8 cellular contexts compared by ENCODE assay signal in the genomic region with DNA sequence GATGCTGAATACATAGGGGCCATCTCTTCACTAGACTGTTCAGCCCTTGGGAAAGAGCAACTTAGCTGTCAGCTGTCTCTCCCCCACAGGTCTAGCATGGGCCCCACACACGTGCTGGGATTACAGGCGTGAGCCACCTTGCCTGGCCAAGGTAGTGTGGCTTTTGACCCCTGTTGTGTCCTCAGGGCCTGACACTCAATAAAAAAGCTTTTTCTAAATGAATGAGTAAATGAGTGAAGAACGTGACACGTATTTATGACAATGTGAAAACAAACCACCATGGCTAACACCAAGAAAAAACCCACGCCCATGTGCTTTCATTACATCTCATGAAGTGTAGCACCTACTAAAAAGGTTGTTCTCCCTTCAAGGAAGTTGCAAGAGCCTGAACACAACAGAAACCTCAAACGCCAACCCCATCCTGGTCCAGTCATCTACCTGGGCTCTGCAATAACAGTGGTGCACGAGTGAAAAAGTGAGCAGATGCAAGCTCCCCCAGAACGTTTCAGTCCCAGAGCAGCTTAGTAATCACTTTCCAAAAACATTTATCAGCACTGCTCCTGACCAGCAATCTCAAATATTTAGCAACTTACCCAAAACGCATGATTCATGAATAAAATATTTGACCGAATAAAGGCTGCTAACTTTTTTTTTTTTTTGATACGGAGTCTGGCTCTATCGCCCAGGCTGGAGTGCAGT. TPM values are rescaled to one million over a fixed set of nuclear protein-coding genes. Genes with fewer than 3 reads are reported as not detected.
DNase-seq lines count a peak whose midpoint lies in the region; ATAC-seq and TF ChIP-seq lines count a peak whose summit lies in the region.

No MANE protein-coding gene starts in this region.

- ATAC-seq in GM21619 (IDR thresholded peaks at IDR 0.05; ENCODE audit: unreplicated experiment): peak; percentile 56
- ATAC-seq in HG02970 (IDR thresholded peaks at IDR 0.05; ENCODE audit: low FRiP score, unreplicated experiment): no peak

- DNase-seq in Caki2 (ENCODE audit: low read depth): peak; percentile 75
- peak; percentile 93 for DNase-seq in M059J (ENCODE audit: low read depth)
- peak; percentile 84 for DNase-seq in astrocyte of the spinal cord (ENCODE audit: low read depth, low spot score)
- peak; percentile 36 for DNase-seq in skeletal muscle cell (ENCODE audit: low read depth)
- DNase-seq in SKM-1 treated with dmso at 0.1 percent for 144 hours (lab: John Stamatoyannopoulos, UW; ENCODE audit: unreplicated experiment): no peak
- DNase-seq in HuH-7 (ENCODE audit: low spot score): no peak

- H3K4me3 ChIP-seq in astrocyte of the spinal cord (ENCODE audit: low read depth, low read length) (no peak overlapping the region), skeletal muscle cell (ENCODE audit: low read depth, low read length) (no peak overlapping the region)

- no peak for TF ChIP-seq CTCF in astrocyte of the spinal cord (IDR thresholded peaks at IDR 0.05; ENCODE audit: low read depth, low read length)

- in situ Hi-C loops in Caki2 (cut with HindIII; ENCODE audit: low pct_unique_long_range_greater_than_20kb, low sequenced_read_pairs): no loop called here
- in situ Hi-C loops in astrocyte of the spinal cord (cut with HindIII; ENCODE audit: low sequenced_read_pairs): no loop called here

RNA-seq across cellular contexts. Expression of a gene that starts 3.4 kb away (rescaled TPM):
- 36.9 and 39.4 TPM in 2 replicates for total RNA-seq in Caki2 (2014; rRNA removed; shearing (Covaris generic); ENCODE audit: low replicate concordance)
- 31.4 and 46.6 TPM in 2 replicates for total RNA-seq in M059J (2014; rRNA removed; shearing (Covaris generic))

RNA-seq across cellular contexts. Expression of a gene that starts 15.5 kb away (rescaled TPM):
- total RNA-seq in Caki2 (2014; rRNA removed; shearing (Covaris generic); ENCODE audit: low replicate concordance): 25.3 and 28.7 TPM in 2 replicates
- total RNA-seq in M059J (2014; rRNA removed; shearing (Covaris generic)): 29.4 and 33.5 TPM in 2 replicates

Comparison
In these comparisons a context has a peak if more than half of its experiments do, and no peak if none do; other contexts are left out.
1. DNase-seq: peak in Caki2 (single experiment), M059J (single experiment), astrocyte of the spinal cord (single experiment) and skeletal muscle cell (single experiment); none in SKM-1 treated with dmso at 0.1 percent for 144 hours (single experiment) and HuH-7 (single experiment).